Comparison of ENCODE assay signal across 11 cellular contexts in genomic region chr2:172105715-172106124, GRCh38. TPM values are rescaled to one million over a fixed set of nuclear protein-coding genes. Genes with fewer than 3 reads are reported as not detected.
A peak's percentile ranks its signal among the peaks of the same experiment; 100 is the strongest.
DNase-seq lines count a peak whose midpoint lies in the region; ATAC-seq and TF ChIP-seq lines count a peak whose summit lies in the region.
"Had no signal": no experiment of that assay in that cellular context is flagged by ENCODE, and none has a peak within 500 bp of the region (broad histone marks: within the 10 kb centered on the region; RNA-seq: fewer than 3 reads in every experiment).

No MANE protein-coding gene starts in this region.

- intact Hi-C loops in uterus (cut with DNase I; ENCODE audit: low total_unique reads) = no loop called here

- H2AFZ ChIP-seq in fibroblast of lung (ENCODE audit: low read length) = peak overlapping the region; percentile 65
- H2AFZ ChIP-seq: parathyroid adenoma had no signal

- TF ChIP-seq CTCF in fibroblast of lung (conservative IDR thresholded peaks at IDR 0.05 in 1 of 2, IDR thresholded peaks at IDR 0.05 in 1 of 2; ENCODE audit: low read depth in 1 of 2, low read length in 2 of 2) (no peak), uterus (IDR thresholded peaks at IDR 0.05) (no peak)

- no peaks in the 10 kb centered on the region for H3K9me3 Mint-ChIP-seq in T-helper 2 cell treated with Interferon-gamma antibody and Interleukin-4, amounts not matched to agents 5 μg/mL and 100 μg/mL, for 36 hours

- H3K4me3 ChIP-seq in fibroblast of lung (replicated peaks in 1 of 4; ENCODE audit: control extremely low read depth in 1 of 4, insufficient read depth in 1 of 4, low read depth in 3 of 4, low read length in 4 of 4) (peak overlapping the region; percentile 30 to 68 (median 50)), skeletal muscle cell (ENCODE audit: low read depth, low read length) (peak overlapping the region; percentile 42), uterus (no peak overlapping the region)

- peaks cover 87% of the 10 kb centered on the region for H3K27me3 Mint-ChIP-seq in T-helper 2 cell treated with Interferon-gamma antibody and Interleukin-4, amounts not matched to agents 5 μg/mL and 100 μg/mL, for 36 hours (ENCODE audit: low read depth)
- peaks cover 88% of the 10 kb centered on the region for H3K27me3 Mint-ChIP-seq in T-helper 17 cell

- H3K79me2 ChIP-seq in fibroblast of lung (ENCODE audit: control insufficient read depth, insufficient read depth, low read length) = no peaks in the 10 kb centered on the region
- H3K79me2 ChIP-seq: parathyroid adenoma had no signal

- DNase-seq in T-helper 2 cell treated with Interferon-gamma antibody and Interleukin-4, amounts not matched to agents 5 μg/mL and 100 μg/mL, for 36 hours (ENCODE audit: low spot score) = no peak
- DNase-seq in T-helper 2 cell (no peak), T-helper 17 cell (no peak), fibroblast of lung (ENCODE audit: low read depth in 2 of 2) (no peak), skeletal muscle cell (ENCODE audit: low read depth) (no peak), uterus (no peak), nucleus accumbens (lab: John Stamatoyannopoulos, UW) (no peak)
- DNase-seq: anterior cingulate cortex, heart left ventricle had no signal

- peak overlapping the region; percentile 54 for H3K4me3 Mint-ChIP-seq in T-helper 2 cell treated with Interferon-gamma antibody and Interleukin-4, amounts not matched to agents 5 μg/mL and 100 μg/mL, for 36 hours
- H3K4me3 Mint-ChIP-seq in T-helper 17 cell = peak overlapping the region; percentile 31

- H3K27ac ChIP-seq in fibroblast of lung (ENCODE audit: insufficient read depth, low read length) (no peak overlapping the region), uterus (no peak overlapping the region)
- H3K27ac ChIP-seq: heart left ventricle, parathyroid adenoma had no signal

- peak overlapping the region; percentile 53 for H3K4me2 ChIP-seq in fibroblast of lung (ENCODE audit: extremely low read depth, insufficient read depth, low read length)

- H3K4me1 ChIP-seq in fibroblast of lung (ENCODE audit: control insufficient read depth, extremely low read depth, insufficient read depth, low read length) (peaks cover 3% of the 10 kb centered on the region), uterus (peaks cover 0 to 8% of the 10 kb centered on the region in 2 donors)
- H3K4me1 ChIP-seq: parathyroid adenoma had no signal

- TF ChIP-seq POLR2A in uterus (IDR thresholded peaks at IDR 0.05) = no peak

- H3K27me3 ChIP-seq in fibroblast of lung (ENCODE audit: control insufficient read depth, insufficient read depth, low read length) = peaks cover 8% of the 10 kb centered on the region
- H3K27me3 ChIP-seq in uterus = peaks cover 58 to 82% of the 10 kb centered on the region in 2 donors

- H3K9me3 ChIP-seq in T-helper 17 cell (ENCODE audit: control insufficient read depth, low read length, poor library complexity, severe bottlenecking) (no peaks in the 10 kb centered on the region), fibroblast of lung (ENCODE audit: control insufficient read depth, insufficient read depth, low read depth, low read length) (no peaks in the 10 kb centered on the region), uterus (no peaks in the 10 kb centered on the region)
- H3K9me3 ChIP-seq: heart left ventricle had no signal

- peaks cover 5% of the 10 kb centered on the region for H3K36me3 Mint-ChIP-seq in T-helper 2 cell treated with Interferon-gamma antibody and Interleukin-4, amounts not matched to agents 5 μg/mL and 100 μg/mL, for 36 hours (ENCODE audit: low read depth)
- H3K36me3 Mint-ChIP-seq in T-helper 17 cell (ENCODE audit: low read depth) = peaks cover 2% of the 10 kb centered on the region

- H3K9ac ChIP-seq in fibroblast of lung (ENCODE audit: insufficient read depth, low read length) = no peak overlapping the region
- H3K9ac ChIP-seq: parathyroid adenoma had no signal

- ATAC-seq in T-helper 17 cell (no peak), GM19395 (IDR thresholded peaks at IDR 0.05; ENCODE audit: unreplicated experiment) (no peak)
- ATAC-seq: heart left ventricle had no signal

- H3K27ac Mint-ChIP-seq in T-helper 2 cell treated with Interferon-gamma antibody and Interleukin-4, amounts not matched to agents 5 μg/mL and 100 μg/mL, for 36 hours = no peak overlapping the region
- no peak overlapping the region for H3K27ac Mint-ChIP-seq in T-helper 17 cell

- H4K20me1 ChIP-seq in fibroblast of lung (ENCODE audit: control insufficient read depth, extremely low read depth, insufficient read depth, low read length) = no peaks in the 10 kb centered on the region

- peaks cover 36% of the 10 kb centered on the region for H3K4me1 Mint-ChIP-seq in T-helper 2 cell treated with Interferon-gamma antibody and Interleukin-4, amounts not matched to agents 5 μg/mL and 100 μg/mL, for 36 hours (ENCODE audit: low read depth)
- peaks cover 41% of the 10 kb centered on the region for H3K4me1 Mint-ChIP-seq in T-helper 17 cell

- H3K36me3 ChIP-seq in fibroblast of lung (ENCODE audit: control insufficient read depth, insufficient read depth, low read length) (no peaks in the 10 kb centered on the region), uterus (no peaks in the 10 kb centered on the region)
- H3K36me3 ChIP-seq: heart left ventricle had no signal

RNA-seq across cellular contexts. Expression of gene DLX2, which starts 3.0 kb away (rescaled TPM):
- total RNA-seq in T-helper 17 cell (not detected), fibroblast of lung (not detected in 2 replicates), uterus (not detected)
- not detected in 2 replicates for polyA plus RNA-seq in fibroblast of lung
- 0.07 and 0.09 TPM in 2 replicates for polyA plus RNA-seq in fibroblast of lung (2012)
- polyA minus RNA-seq in fibroblast of lung (ENCODE audit: low replicate concordance) = not detected in 2 replicates
- total RNA-seq: heart left ventricle had no signal
- polyA plus RNA-seq: heart left ventricle had no signal

RNA-seq across cellular contexts. Expression of gene DLX1, which starts 20.4 kb away (rescaled TPM):
- not detected for total RNA-seq in T-helper 17 cell
- not detected in 2 replicates for total RNA-seq in fibroblast of lung
- 0.09 and 0.43 TPM in 2 replicates for polyA plus RNA-seq in fibroblast of lung
- 0.12 and 0.43 TPM in 2 replicates for polyA plus RNA-seq in fibroblast of lung (2012)
- polyA minus RNA-seq in fibroblast of lung (ENCODE audit: low replicate concordance) = 1.0 TPM in 1 of 2 replicates, not detected in the other
- under 1 TPM in 1 of 4 donors, not detected in 3; 0.14 TPM for total RNA-seq in uterus

Comparison
In these comparisons a context has a peak if more than half of its experiments do, and no peak if none do; other contexts are left out.
1. H3K4me3 ChIP-seq: peak in fibroblast of lung (4 of 4) and skeletal muscle cell (single experiment); none in uterus (0 of 2).